10 cellular contexts compared by ENCODE assay signal in genomic region chr10:18649364-18649959, GRCh38. TPM values are rescaled to one million over a fixed set of nuclear protein-coding genes. Genes with fewer than 3 reads are reported as not detected.
DNase-seq lines count a peak whose midpoint lies in the region; ATAC-seq and TF ChIP-seq lines count a peak whose summit lies in the region.
"Had no signal": no experiment of that assay in that cellular context is flagged by ENCODE, and none has a peak within 500 bp of the region (broad histone marks: within the 10 kb centered on the region; RNA-seq: fewer than 3 reads in every experiment).

No MANE protein-coding gene starts in this region.

- peaks cover 0 to 3% of the 10 kb centered on the region in 2 donors for H3K36me3 Mint-ChIP-seq in activated T-cell treated with anti-CD3 and anti-CD28 coated beads, Interleukin-2, amount 50 U/mL, for 72 hours (ENCODE audit: insufficient read depth in 2 of 2)

- peak overlapping the region; percentile 98 for H3K4me2 ChIP-seq in skeletal muscle satellite cell (ENCODE audit: low read length)

- H3K9ac ChIP-seq in skeletal muscle satellite cell (ENCODE audit: low read depth, low read length): peak overlapping the region; percentile 81

- peak overlapping the region; percentile 98 for H3K27ac Mint-ChIP-seq in activated T-cell treated with anti-CD3 and anti-CD28 coated beads, Interleukin-2, amount 50 U/mL, for 72 hours

- H3K27ac ChIP-seq in SJCRH30: no peak overlapping the region
- H3K27ac ChIP-seq: gastroesophageal sphincter had no signal

- peak overlapping the region; percentile 81 to 99 for H3K4me3 Mint-ChIP-seq in activated T-cell treated with anti-CD3 and anti-CD28 coated beads, Interleukin-2, amount 50 U/mL, for 72 hours

- no peak for TF ChIP-seq CTCF in epithelial cell of esophagus (IDR thresholded peaks at IDR 0.05; ENCODE audit: insufficient read depth, low read depth, low read length, missing control alignments)

- H3K4me1 Mint-ChIP-seq in activated T-cell treated with anti-CD3 and anti-CD28 coated beads, Interleukin-2, amount 50 U/mL, for 72 hours (ENCODE audit: low read depth): peaks cover 40% of the 10 kb centered on the region

- H3K4me3 ChIP-seq in SJCRH30 (peak overlapping the region; percentile 82), epithelial cell of esophagus (ENCODE audit: low read length) (peak overlapping the region; percentile 90), skeletal muscle satellite cell (ENCODE audit: low read length) (no peak overlapping the region)

- H3K4me1 ChIP-seq in SJCRH30 (no peaks in the 10 kb centered on the region), skeletal muscle satellite cell (ENCODE audit: control insufficient read depth, insufficient read depth, low read length) (peaks cover 16% of the 10 kb centered on the region)

- no peak for ATAC-seq in activated T-cell treated with anti-CD3 and anti-CD28 coated beads, Interleukin-2, amount 50 U/mL, for 72 hours (replicated peaks in 1 of 2)
- ATAC-seq: gastroesophageal sphincter had no signal

- H3K9me3 Mint-ChIP-seq in activated T-cell treated with anti-CD3 and anti-CD28 coated beads, Interleukin-2, amount 50 U/mL, for 72 hours: no peaks in the 10 kb centered on the region

- no peak for DNase-seq in activated T-cell treated with anti-CD3 and anti-CD28 coated beads, Interleukin-2, amount 50 U/mL, for 72 hours
- no peak for DNase-seq in activated T-cell treated with anti-CD3 and anti-CD28 coated beads, Interleukin-2, amount 50 U/mL, for 1 hour
- DNase-seq in SJCRH30 (no peak), epithelial cell of esophagus (ENCODE audit: low read depth) (no peak), NCI-H524 (lab: John Stamatoyannopoulos, UW) (no peak), NCI-H1105 (lab: John Stamatoyannopoulos, UW) (no peak), midbrain (lab: John Stamatoyannopoulos, UW) (no peak)
- DNase-seq: NCI-H1048 had no signal

- H3K27me3 ChIP-seq in SJCRH30 (no peaks in the 10 kb centered on the region), skeletal muscle satellite cell (ENCODE audit: control insufficient read depth, insufficient read depth, low read length) (no peaks in the 10 kb centered on the region)
- H3K27me3 ChIP-seq: gastroesophageal sphincter had no signal

- H3K36me3 ChIP-seq in SJCRH30 (peaks cover 4% of the 10 kb centered on the region), skeletal muscle satellite cell (ENCODE audit: insufficient read depth, low read length) (no peaks in the 10 kb centered on the region)

- H3K27me3 Mint-ChIP-seq in activated T-cell treated with anti-CD3 and anti-CD28 coated beads, Interleukin-2, amount 50 U/mL, for 72 hours (ENCODE audit: low read depth): no peaks in the 10 kb centered on the region

- H3K9me3 ChIP-seq in SJCRH30 (replicated peaks) (no peaks in the 10 kb centered on the region), skeletal muscle satellite cell (replicated peaks; ENCODE audit: low read length) (no peaks in the 10 kb centered on the region)
- H3K9me3 ChIP-seq: gastroesophageal sphincter had no signal

RNA-seq across cellular contexts. Expression of gene NSUN6, which starts 1.9 kb away (rescaled TPM):
- total RNA-seq in activated T-cell treated with anti-CD3 and anti-CD28 coated beads, Interleukin-2, amount 50 U/mL, for 72 hours: 10 to 100 TPM; 22.4 to 23.8 TPM
- 11.9 and 13.3 TPM in 2 replicates for total RNA-seq in SJCRH30 (2014; rRNA removed; shearing (Covaris generic))
- 7.9 and 9.8 TPM in 2 replicates for total RNA-seq in skeletal muscle satellite cell (2012; rRNA removed)

RNA-seq across cellular contexts. Expression of gene ARL5B, which starts 9.8 kb away (rescaled TPM):
- total RNA-seq in activated T-cell treated with anti-CD3 and anti-CD28 coated beads, Interleukin-2, amount 50 U/mL, for 72 hours: 10 to 100 TPM; 17.5 to 18.5 TPM
- 31.8 and 35.2 TPM in 2 replicates for total RNA-seq in SJCRH30 (2014; rRNA removed; shearing (Covaris generic))
- total RNA-seq in skeletal muscle satellite cell (2012; rRNA removed): 9.0 and 10.6 TPM in 2 replicates
